ENCODE assay signal across 15 cellular contexts in the genomic region with DNA sequence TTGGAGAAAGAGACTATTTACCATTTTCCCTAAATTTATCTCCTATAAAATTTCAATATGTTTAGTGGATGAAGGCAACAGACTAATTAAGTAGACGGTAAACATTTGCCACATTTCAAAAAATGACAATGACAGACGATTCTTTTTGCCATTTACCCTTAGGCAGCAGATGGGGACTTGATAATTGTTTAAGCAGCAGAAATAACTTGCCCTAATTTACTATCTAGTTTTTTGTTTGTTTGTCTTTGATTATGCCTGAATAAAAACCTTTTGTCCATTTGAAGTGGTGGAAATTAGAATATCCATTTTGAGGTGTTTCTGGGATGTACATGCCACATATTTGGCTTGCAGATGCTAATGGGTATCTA.
"Had no signal": no experiment of that assay in that cellular context is flagged by ENCODE, and none has a peak within 500 bp of the region (broad histone marks: within the 10 kb centered on the region; RNA-seq: fewer than 3 reads in every experiment).

No MANE protein-coding gene starts in this region.

- ATAC-seq: lower lobe of right lung; naive thymus-derived CD8-positive, alpha-beta T cell; psoas muscle; right cardiac atrium; stimulated activated naive CD8-positive, alpha-beta T cell treated with anti-CD3 and anti-CD28 coated beads, Interleukin-15, Interleukin-2, amounts not matched to agents 100 U/mL and 50 U/mL, for 24 hours had no signal

- DNase-seq: activated B cell treated with CpG ODN at 0.5 μM for 24 hours; activated CD4-positive, alpha-beta memory T cell treated with anti-CD3 and anti-CD28 coated beads for 36 hours; activated CD4-positive, alpha-beta T cell treated with anti-CD3 and anti-CD28 coated beads for 4 hours; activated naive CD4-positive, alpha-beta T cell; activated naive CD8-positive, alpha-beta T cell treated with anti-CD3 and anti-CD28 coated beads for 36 hours; amygdala; dermis blood vessel endothelial cell; effector memory CD4-positive, alpha-beta T cell; lower lobe of right lung; naive thymus-derived CD8-positive, alpha-beta T cell; psoas muscle; right cardiac atrium; stimulated activated naive CD8-positive, alpha-beta T cell treated with anti-CD3 and anti-CD28 coated beads, Interleukin-15, Interleukin-2, amounts not matched to agents 100 U/mL and 50 U/mL, for 24 hours; substantia nigra; tibial artery had no signal
